In genomic region chr5:5025774-5026406, GRCh38 we compare ENCODE assay signal across 11 cellular contexts.
DNase-seq lines count a peak whose midpoint lies in the region; ATAC-seq, FAIRE-seq and TF ChIP-seq lines count a peak whose summit lies in the region.
"Had no signal": no experiment of that assay in that cellular context is flagged by ENCODE, and none has a peak within 500 bp of the region (broad histone marks: within the 10 kb centered on the region; RNA-seq: fewer than 3 reads in every experiment).

No MANE protein-coding gene starts in this region.

- H3K9me3 ChIP-seq in Caco-2, result no peaks in the 10 kb centered on the region

- TF ChIP-seq CTCF in AG10803 (conservative IDR thresholded peaks at IDR 0.05; ENCODE audit: low read length) (no peak), WI38 (IDR thresholded peaks at IDR 0.05; ENCODE audit: low read depth, low read length) (no peak), Caco-2 (IDR thresholded peaks at IDR 0.05; ENCODE audit: insufficient read depth in 1 of 2, low read depth in 1 of 2, low read length in 1 of 2, severe bottlenecking in 1 of 2, unreplicated experiment in 1 of 2) (no peak)

- no peak overlapping the region for H3K4me3 ChIP-seq in AG10803 (ENCODE audit: low read length)
- 0 out of 2 replicates have a peak overlapping the region, but pooled peaks have one; percentile 8 for H3K4me3 ChIP-seq in WI38 (ENCODE audit: low read depth, low read length)
- H3K4me3 ChIP-seq in Caco-2 (ENCODE audit: low read depth, low read length), result no peak overlapping the region

- ATAC-seq in GM21447 (IDR thresholded peaks at IDR 0.05; ENCODE audit: unreplicated experiment) (no peak), HG02938 (IDR thresholded peaks at IDR 0.05; ENCODE audit: unreplicated experiment) (no peak), GM19035 (IDR thresholded peaks at IDR 0.05; ENCODE audit: unreplicated experiment) (no peak)

- no peak overlapping the region for H3K4me3 Mint-ChIP-seq in Caco-2 (ENCODE audit: unreplicated experiment)

- peaks cover 27% of the 10 kb centered on the region for H3K9me3 Mint-ChIP-seq in Caco-2 (ENCODE audit: unreplicated experiment)

- H3K4me1 ChIP-seq in Caco-2, result no peaks in the 10 kb centered on the region

- no TSS peak for BruUV-seq in Caco-2 (replicated peaks; lab: Mats Ljungman, UMichigan)

- H3K36me3 ChIP-seq in Caco-2 (ENCODE audit: control insufficient read depth, insufficient read depth, low read length), result no peaks in the 10 kb centered on the region

- peak; percentile 82 for FAIRE-seq in GM18507 (lab: Jason Lieb, UNC)
- FAIRE-seq: keratinocyte had no signal

- CTCF ChIA-PET in Caco-2 (lab: Charles Lee), result no interaction called here

- intact Hi-C loops in Caco-2 (cut with micrococcal nuclease; ENCODE audit: unreplicated experiment), result no loop called here

- H3K27ac Mint-ChIP-seq in Caco-2 (ENCODE audit: unreplicated experiment), result no peak overlapping the region

- POLR2A ChIA-PET in Caco-2 (lab: Charles Lee), result no interaction called here

- no peaks in the 10 kb centered on the region for H3K4me1 Mint-ChIP-seq in Caco-2 (ENCODE audit: low read depth, unreplicated experiment)

- H3K36me3 Mint-ChIP-seq in Caco-2 (ENCODE audit: insufficient read depth, unreplicated experiment), result no peaks in the 10 kb centered on the region

- H3K27me3 ChIP-seq in Caco-2 (replicated peaks; ENCODE audit: control insufficient read depth, insufficient read depth, low read length), result no peaks in the 10 kb centered on the region

- no peaks in the 10 kb centered on the region for H3K27me3 Mint-ChIP-seq in Caco-2 (ENCODE audit: insufficient read depth, unreplicated experiment)

- DNase-seq in AG10803 (ENCODE audit: low read depth) (peak; percentile 11), GM18507 (ENCODE audit: extremely low spot score, insufficient read length, low read depth) (no peak), NCI-H2107 treated with DMSO at 0.1 percent for 48 hours (lab: John Stamatoyannopoulos, UW; ENCODE audit: unreplicated experiment) (peak; percentile 58), Caco-2 (no peak)
- DNase-seq: DMS153; effector CD4-positive, alpha-beta T cell had no signal

Comparison
In these comparisons a context has a peak if more than half of its experiments do, and no peak if none do; other contexts are left out.
1. DNase-seq: peak in AG10803 (single experiment) and NCI-H2107 treated with DMSO at 0.1 percent for 48 hours (single experiment); none in GM18507 (single experiment) and Caco-2 (0 of 2).